ENCODE assay signal across 16 cellular contexts in genomic region chr1:43499882-43500281, GRCh38. TPM values are rescaled to one million over a fixed set of nuclear protein-coding genes. Genes with fewer than 3 reads are reported as not detected.
"Had no signal": no experiment of that assay in that cellular context is flagged by ENCODE, and none has a peak within 500 bp of the region (broad histone marks: within the 10 kb centered on the region; RNA-seq: fewer than 3 reads in every experiment).

No MANE protein-coding gene starts in this region.

- H3K4me3 ChIP-seq: adrenal gland, hepatocyte, thoracic aorta, uterus had no signal

- H3K79me2 ChIP-seq: hepatocyte, parathyroid adenoma had no signal

- H3K27ac Mint-ChIP-seq: activated B cell treated with CpG ODN at 0.5 μM for 24 hours had no signal

- H3K4me2 ChIP-seq: hepatocyte had no signal

- H3K9me3 Mint-ChIP-seq: activated B cell treated with CpG ODN at 0.5 μM for 24 hours; central memory CD8-positive, alpha-beta T cell; stimulated activated naive CD8-positive, alpha-beta T cell treated with anti-CD3 and anti-CD28 coated beads, Interleukin-15, amount 100 ng/mL, for 72 hours had no signal

- H3K9me3 ChIP-seq: adrenal gland, thoracic aorta, uterus had no signal

- H3K36me3 ChIP-seq: adrenal gland, thoracic aorta, uterus had no signal

- H3K27me3 ChIP-seq: adrenal gland, hepatocyte, uterus had no signal

- ATAC-seq: stimulated activated naive CD8-positive, alpha-beta T cell treated with anti-CD3 and anti-CD28 coated beads, Interleukin-15, amount 100 ng/mL, for 72 hours had no signal

- H3K9ac ChIP-seq: parathyroid adenoma had no signal

- H2AFZ ChIP-seq: hepatocyte, parathyroid adenoma had no signal

- DNase-seq: activated B cell treated with CpG ODN at 0.5 μM for 24 hours; activated naive CD4-positive, alpha-beta T cell treated with anti-CD3 and anti-CD28 coated beads, Interleukin-2, amount 50 U/mL, for 16 hours; activated T-cell treated with anti-CD3 and anti-CD28 coated beads, Interleukin-2, amount 50 U/mL, for 1 hour; effector memory CD4-positive, alpha-beta T cell; kidney glomerular epithelial cell; retina; stimulated activated CD4-positive, alpha-beta T cell treated with anti-CD3 and anti-CD28 coated beads, Interleukin-4, amount 100 ng/mL, for 4 hours; stimulated activated naive CD8-positive, alpha-beta T cell treated with anti-CD3 and anti-CD28 coated beads, Interleukin-15, amount 100 ng/mL, for 72 hours; T1000; uterus had no signal

- H3K4me3 Mint-ChIP-seq: activated B cell treated with CpG ODN at 0.5 μM for 24 hours; central memory CD8-positive, alpha-beta T cell; stimulated activated naive CD8-positive, alpha-beta T cell treated with anti-CD3 and anti-CD28 coated beads, Interleukin-15, amount 100 ng/mL, for 72 hours had no signal

- H3K4me1 ChIP-seq: adrenal gland, parathyroid adenoma, uterus had no signal

- H3K4me1 Mint-ChIP-seq: activated B cell treated with CpG ODN at 0.5 μM for 24 hours; central memory CD8-positive, alpha-beta T cell; stimulated activated naive CD8-positive, alpha-beta T cell treated with anti-CD3 and anti-CD28 coated beads, Interleukin-15, amount 100 ng/mL, for 72 hours had no signal

- H3K27ac ChIP-seq: adrenal gland, epithelial cell of prostate, hepatocyte, parathyroid adenoma, thoracic aorta, uterus had no signal

RNA-seq across cellular contexts. Expression of gene PTPRF, which starts 30.8 kb away (rescaled TPM):
- total RNA-seq: activated B cell treated with CpG ODN at 0.5 μM for 24 hours had no signal
